In genomic region chr2:55045685-55046221, GRCh38 we compare ENCODE assay signal across 12 cellular contexts. TPM values are rescaled to one million over a fixed set of nuclear protein-coding genes. Genes with fewer than 3 reads are reported as not detected.
A peak's percentile ranks its signal among the peaks of the same experiment; 100 is the strongest.
DNase-seq lines count a peak whose midpoint lies in the region; ATAC-seq and TF ChIP-seq lines count a peak whose summit lies in the region.
"Had no signal": no experiment of that assay in that cellular context is flagged by ENCODE, and none has a peak within 500 bp of the region (broad histone marks: within the 10 kb centered on the region; RNA-seq: fewer than 3 reads in every experiment).

No MANE protein-coding gene starts in this region.

- in situ Hi-C loops in IMR-90 (cut with MboI; ENCODE audit: low sequenced_read_pairs) = loop anchor here (5.0 kb wide), 1 partner anchor 122 kb away; no protein-coding TSS in a partner anchor

- peaks cover 67% of the 10 kb centered on the region for H3K4me1 Mint-ChIP-seq in central memory CD8-positive, alpha-beta T cell
- peaks cover 33% of the 10 kb centered on the region for H3K4me1 Mint-ChIP-seq in mesothelial cell of epicardium

- CTCF ChIA-PET in IMR-90 (lab: Yijun Ruan, JAX) = interaction anchor here (0.8 to 1.2 kb wide), 2 partner anchors 122 to 146 kb away, joined by 3 read pairs; no protein-coding TSS in a partner anchor

- no peak overlapping the region for H2AFZ ChIP-seq in IMR-90 (replicated peaks; ENCODE audit: low read length, poor library complexity)

- no peak overlapping the region for H3K56ac ChIP-seq in IMR-90 (ENCODE audit: extremely low read depth, insufficient read depth, low read length)

- H3K23ac ChIP-seq in IMR-90 (ENCODE audit: low read depth, low read length) = peak overlapping the region; percentile 54; the same call in 1 of the 2 replicates

- TF ChIP-seq CTCF in AG09309 (IDR thresholded peaks at IDR 0.05; ENCODE audit: control insufficient read depth, insufficient read depth, low read depth, low read length, missing control alignments) (no peak), IMR-90 (conservative IDR thresholded peaks at IDR 0.05; ENCODE audit: low read depth, low read length) (no peak), mesothelial cell of epicardium (IDR thresholded peaks at IDR 0.05; ENCODE audit: unreplicated experiment) (no peak), esophagus squamous epithelium (IDR thresholded peaks at IDR 0.05) (no peak)

- intact Hi-C loops in IMR-90 (cut with micrococcal nuclease) = loop anchor here (2.0 to 10.0 kb wide), 4 partner anchors 31 to 321 kb away; partner anchors contain the start of gene EML6
- intact Hi-C loops in esophagus squamous epithelium (cut with DNase I) = no loop called here

- no peak for TF ChIP-seq RAD21 in IMR-90 (IDR thresholded peaks at IDR 0.05; ENCODE audit: low read length)

- H3K27ac Mint-ChIP-seq in central memory CD8-positive, alpha-beta T cell (ENCODE audit: low read depth) = peak overlapping the region; percentile 19
- no peak overlapping the region for H3K27ac Mint-ChIP-seq in mesothelial cell of epicardium

- no peak overlapping the region for H3K27ac ChIP-seq in IMR-90 (ENCODE audit: insufficient read depth, low read length)
- no peak overlapping the region for H3K27ac ChIP-seq in mesodermal cell (ENCODE audit: low read depth, low read length, severe bottlenecking)
- peak overlapping the region in 2 of 4 donors; percentile 18 to 100 for H3K27ac ChIP-seq in esophagus squamous epithelium

- H3K4me3 Mint-ChIP-seq in central memory CD8-positive, alpha-beta T cell = no peak overlapping the region
- no peak overlapping the region for H3K4me3 Mint-ChIP-seq in mesothelial cell of epicardium
- H3K4me3 Mint-ChIP-seq: activated B cell treated with CpG ODN at 0.5 μM for 24 hours had no signal

- dilution Hi-C loops in IMR-90 (cut with HindIII; ENCODE audit: low sequenced_read_pairs, unreplicated experiment) = no loop called here

- no peak for ATAC-seq in IMR-90 (ENCODE audit: low read depth)
- no peak for ATAC-seq in central memory CD8-positive, alpha-beta T cell (replicated peaks; ENCODE audit: extremely low read depth, poor library complexity, severe bottlenecking)
- ATAC-seq: naive thymus-derived CD8-positive, alpha-beta T cell had no signal

- no peak overlapping the region for H4K91ac ChIP-seq in IMR-90 (ENCODE audit: insufficient read depth, low read depth, low read length)

- H2AK5ac ChIP-seq in IMR-90 (ENCODE audit: low read depth, low read length) = no peak overlapping the region

- BruUV-seq in IMR-90 (replicated peaks; lab: Mats Ljungman, UMichigan) = no TSS peak

- H3K9ac ChIP-seq in IMR-90 (ENCODE audit: low read depth, low read length) = peak overlapping the region; percentile 21; the same call in 1 of the 2 replicates

- H3K18ac ChIP-seq in IMR-90 (ENCODE audit: low read depth, low read length) = no peak overlapping the region

- H2BK20ac ChIP-seq in IMR-90 (ENCODE audit: low read depth, low read length) = no peak overlapping the region

- no peak overlapping the region for H4K8ac ChIP-seq in IMR-90 (ENCODE audit: low read depth in 2 of 2, low read length in 2 of 2)

- H4K5ac ChIP-seq in IMR-90 (ENCODE audit: low read depth, low read length) = no peak overlapping the region

- H3K4me1 ChIP-seq in IMR-90 (ENCODE audit: control insufficient read depth, insufficient read depth, low read length) (peaks cover 2% of the 10 kb centered on the region; the same call in 1 of the 2 replicates), mesodermal cell (ENCODE audit: control insufficient read depth, insufficient read depth, low read length, poor library complexity, severe bottlenecking) (peaks cover 14% of the 10 kb centered on the region), esophagus squamous epithelium (peaks cover 10 to 75% (median 15%) of the 10 kb centered on the region in 3 donors)

- no peaks in the 10 kb centered on the region for H3K9me3 Mint-ChIP-seq in central memory CD8-positive, alpha-beta T cell
- no peaks in the 10 kb centered on the region for H3K9me3 Mint-ChIP-seq in mesothelial cell of epicardium
- H3K9me3 Mint-ChIP-seq: activated B cell treated with CpG ODN at 0.5 μM for 24 hours; IgD-negative memory B cell; naive thymus-derived CD8-positive, alpha-beta T cell had no signal

- no peaks in the 10 kb centered on the region for H3K27me3 ChIP-seq in IMR-90 (ENCODE audit: control insufficient read depth, insufficient read depth, low read length)
- no peaks in the 10 kb centered on the region for H3K27me3 ChIP-seq in esophagus squamous epithelium

- H2BK120ac ChIP-seq in IMR-90 (ENCODE audit: low read depth, low read length) = no peak overlapping the region

- H3K4me3 ChIP-seq in AG09309 (ENCODE audit: control insufficient read depth, low read depth, low read length) (peak overlapping the region; percentile 73; the same call in 1 of the 2 replicates), IMR-90 (ENCODE audit: insufficient read depth, low read depth, low read length) (peak overlapping the region; percentile 28; the same call in 1 of the 2 replicates), mesodermal cell (ENCODE audit: extremely low read depth, insufficient read depth, low read length, poor library complexity, severe bottlenecking) (peak overlapping the region; percentile 96), esophagus squamous epithelium (peak overlapping the region in 2 of 4 donors; percentile 3 to 81)

- 93% methylated on average over 2 of the region's 6 CpGs; no CpG with 5 or more reads in 1 of the 2 experiments for WGBS in IMR-90 (ENCODE audit: extremely low coverage in 2 of 2, insufficient read length in 1 of 2), 2 experiments
- 83 to 98% methylated on average over 4 to 5 of the region's 6 CpGs for WGBS in mesodermal cell (ENCODE audit: insufficient coverage in 2 of 2), 2 experiments
- WGBS in esophagus squamous epithelium, 2 donors = 45 to 46% methylated on average over 6 of the region's 6 CpGs

- peaks cover 4% of the 10 kb centered on the region for H3K36me3 ChIP-seq in IMR-90 (ENCODE audit: control insufficient read depth, insufficient read depth, low read length)
- peaks cover 14% of the 10 kb centered on the region for H3K36me3 ChIP-seq in mesodermal cell (ENCODE audit: control insufficient read depth, insufficient read depth, low read length)
- H3K36me3 ChIP-seq in esophagus squamous epithelium = no peaks in the 10 kb centered on the region

- H2BK15ac ChIP-seq in IMR-90 (ENCODE audit: low read depth, low read length) = no peak overlapping the region

- peak overlapping the region; percentile 92 for H3K4me2 ChIP-seq in IMR-90 (ENCODE audit: low read depth, low read length)

- peaks cover 13% of the 10 kb centered on the region for H3K9me1 ChIP-seq in IMR-90 (ENCODE audit: insufficient read depth, low read length)

- no peak overlapping the region for H2AK9ac ChIP-seq in IMR-90 (replicated peaks; ENCODE audit: low read depth, low read length, poor library complexity)

- H4K20me1 ChIP-seq in IMR-90 (ENCODE audit: insufficient read depth, low read length) = peaks cover 91% of the 10 kb centered on the region

- POLR2A ChIA-PET in IMR-90 (lab: Charles Lee; ENCODE audit: unreplicated experiment) = interaction anchor here (0.8 kb wide), 1 partner anchor 46 kb away, joined by 6 read pairs; no protein-coding TSS in a partner anchor

- TF ChIP-seq POLR2A in IMR-90 (IDR thresholded peaks at IDR 0.05; ENCODE audit: low read depth, low read length) (no peak), esophagus squamous epithelium (IDR thresholded peaks at IDR 0.05) (no peak)

- H3K9me3 ChIP-seq in IMR-90 (ENCODE audit: control insufficient read depth, insufficient read depth, low read length) = no peaks in the 10 kb centered on the region
- H3K9me3 ChIP-seq in mesodermal cell (ENCODE audit: control insufficient read depth, low read length) = no peaks in the 10 kb centered on the region
- H3K9me3 ChIP-seq in esophagus squamous epithelium = no peaks in the 10 kb centered on the region

- H3K36me3 Mint-ChIP-seq in central memory CD8-positive, alpha-beta T cell (ENCODE audit: insufficient read depth) = peaks cover 12% of the 10 kb centered on the region
- no peaks in the 10 kb centered on the region for H3K36me3 Mint-ChIP-seq in mesothelial cell of epicardium
- H3K36me3 Mint-ChIP-seq: IgD-negative memory B cell had no signal

- no peak overlapping the region for H3K4ac ChIP-seq in IMR-90 (ENCODE audit: low read depth, low read length)

- peak overlapping the region; percentile 56 for H2BK5ac ChIP-seq in IMR-90 (ENCODE audit: low read depth, low read length, poor library complexity, severe bottlenecking)

- H3K14ac ChIP-seq in IMR-90 (replicated peaks; ENCODE audit: low read depth, low read length) = peak overlapping the region; percentile 29; the same call in 1 of the 2 replicates

- peaks cover 0 to 17% of the 10 kb centered on the region in 2 experiments; a peak in 2 of 4 replicates for H3K79me1 ChIP-seq in IMR-90 (ENCODE audit: low read depth in 1 of 2, low read length in 2 of 2)

- no peak for DNase-seq in AG09309 (ENCODE audit: low read depth)
- no peak for DNase-seq in IMR-90
- DNase-seq in central memory CD8-positive, alpha-beta T cell (ENCODE audit: low spot score in 2 of 2) = no peak
- no peak for DNase-seq in OCI-M1 (lab: John Stamatoyannopoulos, UW)
- no peak for DNase-seq in mesothelial cell of epicardium (ENCODE audit: low spot score in 2 of 2, unreplicated experiment in 2 of 2)
- DNase-seq in esophagus squamous epithelium (lab: John Stamatoyannopoulos, UW) = no peak
- DNase-seq in effector CD4-positive, alpha-beta T cell = no peak
- DNase-seq: activated B cell treated with CpG ODN at 0.5 μM for 24 hours; activated naive CD4-positive, alpha-beta T cell treated with anti-CD3 and anti-CD28 coated beads, Interleukin-2, amount 50 U/mL, for 16 hours; naive thymus-derived CD8-positive, alpha-beta T cell had no signal

- H3K27me3 Mint-ChIP-seq in central memory CD8-positive, alpha-beta T cell = no peaks in the 10 kb centered on the region
- H3K27me3 Mint-ChIP-seq in mesothelial cell of epicardium (ENCODE audit: low read depth) = no peaks in the 10 kb centered on the region
- H3K27me3 Mint-ChIP-seq: activated B cell treated with CpG ODN at 0.5 μM for 24 hours; IgD-negative memory B cell; naive thymus-derived CD8-positive, alpha-beta T cell had no signal

TF ChIP-seq in IMR-90, 13 proteins besides CTCF, POLR2A, EP300 and RAD21 (continues in another document):
- TF ChIP-seq NFE2L2 (IDR thresholded peaks at IDR 0.05; ENCODE audit: low read depth, low read length) = no peak
- no peak for TF ChIP-seq RFX5 (IDR thresholded peaks at IDR 0.05; ENCODE audit: low read depth, low read length)
- TF ChIP-seq MAFK (IDR thresholded peaks at IDR 0.05; ENCODE audit: low read depth, low read length) = no peak

RNA-seq across cellular contexts. Expression of gene RTN4, which starts 4.5 kb away (rescaled TPM):
- total RNA-seq in IMR-90 (2012; rRNA removed) = 77.8 and 216 TPM in 2 replicates
- 466 and 588 TPM in 2 replicates for polyA plus RNA-seq in IMR-90 (2012; rRNA removed)
- 457 and 1,011 TPM in 2 replicates for polyA plus RNA-seq in IMR-90 (2012; cell fraction: cytosol; rRNA removed)
- 258 and 509 TPM in 2 replicates for polyA plus RNA-seq in IMR-90 (2012; cell fraction: nucleus; rRNA removed; ENCODE audit: low replicate concordance)
- 304 TPM for polyA plus RNA-seq in mesodermal cell (2013, experiment 1 of 2)
- 314 TPM for polyA plus RNA-seq in mesodermal cell (2013, experiment 2 of 2)
- 173 to 179 TPM (median 178 TPM) in 3 replicates for total RNA-seq in mesothelial cell of epicardium
- total RNA-seq in esophagus squamous epithelium = 100 to 1,000 TPM in 3 of 4 donors, 10 to 100 TPM in 1; 95.8 to 179 (median 129) TPM
